Comparison of ENCODE assay signal across 9 cellular contexts in genomic region chr6:30876039-30876730, GRCh38. TPM values are rescaled to one million over a fixed set of nuclear protein-coding genes. Genes with fewer than 3 reads are reported as not detected.
A peak's percentile ranks its signal among the peaks of the same experiment; 100 is the strongest.
DNase-seq lines count a peak whose midpoint lies in the region; ATAC-seq, FAIRE-seq and TF ChIP-seq lines count a peak whose summit lies in the region.
"Had no signal": no experiment of that assay in that cellular context is flagged by ENCODE, and none has a peak within 500 bp of the region (broad histone marks: within the 10 kb centered on the region; RNA-seq: fewer than 3 reads in every experiment).

No MANE protein-coding gene starts in this region.

- H3K79me2 ChIP-seq in PC-9 (ENCODE audit: low read depth) = no peaks in the 10 kb centered on the region

- TF ChIP-seq EP300 in gastroesophageal sphincter (IDR thresholded peaks at IDR 0.05) = no peak

- no peaks in the 10 kb centered on the region for H3K9me2 ChIP-seq in PC-9 (ENCODE audit: insufficient read depth)

- H3K27me3 ChIP-seq in gastroesophageal sphincter (no peaks in the 10 kb centered on the region), stomach smooth muscle (ENCODE audit: control insufficient read depth in 1 of 2, insufficient read depth in 2 of 2, low read length in 2 of 2) (no peaks in the 10 kb centered on the region), PC-9 (ENCODE audit: insufficient read depth, low read depth) (no peaks in the 10 kb centered on the region)

- H3K9ac ChIP-seq in stomach smooth muscle (ENCODE audit: low read length in 2 of 2) = no peak overlapping the region

- H2AFZ ChIP-seq in PC-9 = no peak overlapping the region

- DNase-seq in HT1080 (ENCODE audit: low read depth) (peak; percentile 79), PC-9 (no peak), HTR-8/SVneo (ENCODE audit: insufficient read length, low spot score) (no peak)
- DNase-seq: activated CD4-positive, alpha-beta memory T cell treated with anti-CD3 and anti-CD28 coated beads, Interleukin-2, amount 10 ng/mL, durations not matched to agents 7 days and 5 days had no signal

- no peak for TF ChIP-seq CTCF in gastroesophageal sphincter (IDR thresholded peaks at IDR 0.05)
- no peak for TF ChIP-seq CTCF in PC-9 (conservative IDR thresholded peaks at IDR 0.05)

- no peaks in the 10 kb centered on the region for H3F3A ChIP-seq in PC-9 (ENCODE audit: insufficient read depth, low read depth)

- no TSS peak for BruUV-seq in PC-9 (replicated peaks; lab: Mats Ljungman, UMichigan)

- intact Hi-C loops in PC-9 (cut with micrococcal nuclease; ENCODE audit: unreplicated experiment) = loop anchor here (2.0 kb wide), 2 partner anchors 335 to 393 kb away; no protein-coding TSS in a partner anchor

- peaks cover 4% of the 10 kb centered on the region for H3K9me3 Mint-ChIP-seq in activated T-helper 17 cell treated with anti-CD3 and anti-CD28 coated beads, Interleukin-2, amount 50 U/mL, for 72 hours

- no peaks in the 10 kb centered on the region for H3K36me3 ChIP-seq in gastroesophageal sphincter
- no peaks in the 10 kb centered on the region for H3K36me3 ChIP-seq in stomach smooth muscle (ENCODE audit: control insufficient read depth in 2 of 2, insufficient read depth in 2 of 2, low read length in 2 of 2)
- H3K36me3 ChIP-seq in PC-9 (ENCODE audit: low read depth) = no peaks in the 10 kb centered on the region

- H3K4me1 Mint-ChIP-seq in activated T-helper 17 cell treated with anti-CD3 and anti-CD28 coated beads, Interleukin-2, amount 50 U/mL, for 72 hours = peaks cover 16% of the 10 kb centered on the region

- H3K27ac ChIP-seq in gastroesophageal sphincter (peak overlapping the region; percentile 62 to 87 (median 84)), stomach smooth muscle (ENCODE audit: low read length) (peak overlapping the region; percentile 92), PC-9 (no peak overlapping the region)

- H4K20me1 ChIP-seq in PC-9 (ENCODE audit: insufficient read depth) = no peaks in the 10 kb centered on the region

- ATAC-seq in activated T-helper 17 cell treated with anti-CD3 and anti-CD28 coated beads, Interleukin-2, amount 50 U/mL, for 72 hours (replicated peaks) = no peak
- peak; percentile 65 for ATAC-seq in gastroesophageal sphincter
- no peak for ATAC-seq in GM19397 (IDR thresholded peaks at IDR 0.05; ENCODE audit: unreplicated experiment)

- 13 to 25% methylated on average over 4 of the region's 4 CpGs for WGBS in gastroesophageal sphincter (ENCODE audit: low coverage in 1 of 2), 2 donors

- H3K27me3 Mint-ChIP-seq in activated T-helper 17 cell treated with anti-CD3 and anti-CD28 coated beads, Interleukin-2, amount 50 U/mL, for 72 hours = no peaks in the 10 kb centered on the region

- peaks cover 0 to 10% (median 0%) of the 10 kb centered on the region in 3 donors for H3K9me3 ChIP-seq in gastroesophageal sphincter
- no peaks in the 10 kb centered on the region for H3K9me3 ChIP-seq in stomach smooth muscle (ENCODE audit: control insufficient read depth in 2 of 2, low read length in 2 of 2)
- peaks cover 5% of the 10 kb centered on the region; the same call in 1 of the 2 replicates for H3K9me3 ChIP-seq in PC-9 (ENCODE audit: insufficient read depth, low read depth)

- no peak for TF ChIP-seq POLR2A in gastroesophageal sphincter (IDR thresholded peaks at IDR 0.05)

- FAIRE-seq in HTR-8/SVneo (lab: Jason Lieb, UNC) = no peak

- H3K36me3 Mint-ChIP-seq in activated T-helper 17 cell treated with anti-CD3 and anti-CD28 coated beads, Interleukin-2, amount 50 U/mL, for 72 hours (ENCODE audit: low read depth) = no peaks in the 10 kb centered on the region

- peak overlapping the region; percentile 38 for H3K27ac Mint-ChIP-seq in activated T-helper 17 cell treated with anti-CD3 and anti-CD28 coated beads, Interleukin-2, amount 50 U/mL, for 72 hours
- H3K27ac Mint-ChIP-seq: activated CD4-positive, alpha-beta memory T cell treated with anti-CD3 and anti-CD28 coated beads, Interleukin-2, amount 10 ng/mL, durations not matched to agents 7 days and 5 days had no signal

- POLR2A ChIA-PET in PC-9 (lab: Charles Lee; ENCODE audit: unreplicated experiment) = interaction anchor here (0.6 kb wide), 1 partner anchor 38 kb away, joined by 3 read pairs; the partner anchor contains the start of gene VARS2

- peak overlapping the region; percentile 76 for H3K4me3 Mint-ChIP-seq in activated T-helper 17 cell treated with anti-CD3 and anti-CD28 coated beads, Interleukin-2, amount 50 U/mL, for 72 hours
- H3K4me3 Mint-ChIP-seq: activated CD4-positive, alpha-beta memory T cell treated with anti-CD3 and anti-CD28 coated beads, Interleukin-2, amount 10 ng/mL, durations not matched to agents 7 days and 5 days had no signal

- H3K4me1 ChIP-seq in gastroesophageal sphincter = peaks cover 0 to 39% (median 6%) of the 10 kb centered on the region in 3 donors
- H3K4me1 ChIP-seq in stomach smooth muscle (ENCODE audit: control insufficient read depth, insufficient read depth, low read length) = peaks cover 27% of the 10 kb centered on the region
- H3K4me1 ChIP-seq in PC-9 (replicated peaks; ENCODE audit: insufficient read depth) = peaks cover 5% of the 10 kb centered on the region; the same call in 1 of the 2 replicates

- H3K4me3 ChIP-seq in gastroesophageal sphincter = no peak overlapping the region
- no peak overlapping the region for H3K4me3 ChIP-seq in stomach smooth muscle (ENCODE audit: low read length in 2 of 2)
- H3K4me3 ChIP-seq in PC-9 = no peak overlapping the region

- no peak overlapping the region for H3K4me2 ChIP-seq in PC-9

- CTCF ChIA-PET in PC-9 (lab: Charles Lee) = interaction anchor here (0.8 kb wide), 1 partner anchor 47 kb away, joined by 3 read pairs; no protein-coding TSS in a partner anchor

RNA-seq across cellular contexts. Expression of gene DDR1, which starts 8.1 kb away (rescaled TPM):
- 34.8 and 37.0 TPM in 2 replicates for total RNA-seq in HT1080 (2014; rRNA removed; shearing (Covaris generic))
- polyA plus RNA-seq in HT1080 (2015; cell fraction: cytosol; rRNA removed) = 32.9 and 35.7 TPM in 2 replicates
- 63.8 and 71.8 TPM in 2 replicates for polyA plus RNA-seq in HT1080 (2015; cell fraction: nucleus; rRNA removed)
- total RNA-seq in activated T-helper 17 cell treated with anti-CD3 and anti-CD28 coated beads, Interleukin-2, amount 50 U/mL, for 72 hours = 10 to 100 TPM in 1 of 2 donors, 1 to 10 TPM in 1; 3.0 to 19.5 TPM
- total RNA-seq in gastroesophageal sphincter (10 to 100 TPM; 25.4 to 40.4 (median 30.9) TPM), PC-9 (2021) (267 and 269 TPM in 2 replicates)

RNA-seq across cellular contexts. Expression of gene GTF2H4, which starts 31.8 kb away (rescaled TPM):
- 22.2 and 28.0 TPM in 2 replicates for total RNA-seq in HT1080 (2014; rRNA removed; shearing (Covaris generic))
- 19.7 and 20.6 TPM in 2 replicates for polyA plus RNA-seq in HT1080 (2015; cell fraction: cytosol; rRNA removed)
- 69.2 and 80.5 TPM in 2 replicates for polyA plus RNA-seq in HT1080 (2015; cell fraction: nucleus; rRNA removed)
- 10 to 100 TPM; 34.3 to 39.9 TPM for total RNA-seq in activated T-helper 17 cell treated with anti-CD3 and anti-CD28 coated beads, Interleukin-2, amount 50 U/mL, for 72 hours
- total RNA-seq in gastroesophageal sphincter = 10 to 100 TPM in 3 of 4 donors, 1 to 10 TPM in 1; 9.4 to 16.4 (median 11.8) TPM
- total RNA-seq in PC-9 (2021) = 31.3 and 43.9 TPM in 2 replicates

RNA-seq across cellular contexts. Expression of gene VARS2, which starts 37.9 kb away (rescaled TPM):
- total RNA-seq in HT1080 (2014; rRNA removed; shearing (Covaris generic)) = 30.7 and 33.1 TPM in 2 replicates
- 18.1 and 19.5 TPM in 2 replicates for polyA plus RNA-seq in HT1080 (2015; cell fraction: cytosol; rRNA removed)
- polyA plus RNA-seq in HT1080 (2015; cell fraction: nucleus; rRNA removed) = 71.8 and 79.2 TPM in 2 replicates
- total RNA-seq in activated T-helper 17 cell treated with anti-CD3 and anti-CD28 coated beads, Interleukin-2, amount 50 U/mL, for 72 hours = 10 to 100 TPM; 50.5 to 64.4 TPM
- total RNA-seq in gastroesophageal sphincter (10 to 100 TPM in 3 of 4 donors, 1 to 10 TPM in 1; 9.7 to 16.5 (median 12.8) TPM), PC-9 (2021) (59.4 and 60.3 TPM in 2 replicates)

RNA-seq across cellular contexts. Expression of gene SFTA2, which starts 55.8 kb away (rescaled TPM):
- total RNA-seq in HT1080 (2014; rRNA removed; shearing (Covaris generic)) = not detected in 2 replicates
- not detected in 2 replicates for polyA plus RNA-seq in HT1080 (2015; cell fraction: cytosol; rRNA removed)
- polyA plus RNA-seq in HT1080 (2015; cell fraction: nucleus; rRNA removed) = not detected in 2 replicates
- total RNA-seq in activated T-helper 17 cell treated with anti-CD3 and anti-CD28 coated beads, Interleukin-2, amount 50 U/mL, for 72 hours = not detected
- not detected for total RNA-seq in gastroesophageal sphincter
- 0.72 and 0.75 TPM in 2 replicates for total RNA-seq in PC-9 (2021)
- total RNA-seq: activated CD4-positive, alpha-beta memory T cell treated with anti-CD3 and anti-CD28 coated beads, Interleukin-2, amount 10 ng/mL, durations not matched to agents 7 days and 5 days; NCI-H460 had no signal
